In genomic region chr9:66269783-66270182, GRCh38 we compare ENCODE assay signal across 8 cellular contexts.
DNase-seq lines count a peak whose midpoint lies in the region; ATAC-seq and TF ChIP-seq lines count a peak whose summit lies in the region.
"Not testable (repeated sequence)": the region's sequence is repeated elsewhere in the genome, so short reads cannot be mapped to it uniquely, and the experiment has no call there.

No MANE protein-coding gene starts in this region.

- peak overlapping the region; percentile 81 for H3K4me3 Mint-ChIP-seq in osteocyte (ENCODE audit: unreplicated experiment)

- not testable (repeated sequence) for H3K4me1 Mint-ChIP-seq in osteocyte (ENCODE audit: unreplicated experiment)

- not testable (repeated sequence) for H3K9me3 ChIP-seq in right atrium auricular region; aorta (ENCODE audit: control insufficient read depth, low read length)

- intact Hi-C loops in aorta (cut with DNase I), result not testable (repeated sequence)

- H3K27me3 ChIP-seq in right atrium auricular region; aorta (ENCODE audit: control insufficient read depth in 1 of 2, insufficient read depth in 2 of 2, low read length in 1 of 2): not testable (repeated sequence)

- H3K9me3 Mint-ChIP-seq in osteocyte (ENCODE audit: unreplicated experiment), result not testable (repeated sequence)

- DNase-seq in HFF-Myc (ENCODE audit: extremely low read depth, low read depth), result not testable (repeated sequence)
- DNase-seq in T-helper 22 cell (ENCODE audit: low read depth) (peak; percentile 16), right atrium auricular region (ENCODE audit: low spot score) (peak; percentile 91), osteocyte (ENCODE audit: extremely low spot score, unreplicated experiment) (peak; percentile 75), aorta (peak; percentile 39 to 87)
- DNase-seq in activated T-cell treated with anti-CD3 and anti-CD28 coated beads, Interleukin-2, amount 50 U/mL, for 48 hours, result peak; percentile 84 to 85
- DNase-seq in central memory CD4-positive, alpha-beta T cell, result peak; percentile 60
- peak in 2 of 3 donors; percentile 53 to 60 for DNase-seq in stimulated activated CD4-positive, alpha-beta T cell treated with anti-CD3 and anti-CD28 coated beads, TNF-alpha, amount 100 ng/mL, for 48 hours (ENCODE audit: low read depth in 3 of 3)

- not testable (repeated sequence) for H3K36me3 Mint-ChIP-seq in osteocyte (ENCODE audit: unreplicated experiment)

- H3K4me3 ChIP-seq in HFF-Myc (replicated peaks; ENCODE audit: low read depth, low read length), result peak overlapping the region; percentile 50
- peak overlapping the region; percentile 59 to 70 for H3K4me3 ChIP-seq in right atrium auricular region
- H3K4me3 ChIP-seq in aorta (ENCODE audit: low read length in 2 of 2), result not testable (repeated sequence)

- not testable (repeated sequence) for H3K36me3 ChIP-seq in right atrium auricular region; aorta (ENCODE audit: control insufficient read depth in 1 of 2, insufficient read depth in 2 of 2, low read length in 1 of 2)

- H3K4me1 ChIP-seq in right atrium auricular region; aorta (ENCODE audit: control insufficient read depth in 1 of 2, insufficient read depth in 2 of 2, low read length in 2 of 2): not testable (repeated sequence)

- not testable (repeated sequence) for ATAC-seq in aorta (ENCODE audit: low FRiP score)

- WGBS in aorta, 2 donors, result 0 to 3% methylated on average over 26 to 36 of the region's 42 CpGs

- H3K27me3 Mint-ChIP-seq in osteocyte (ENCODE audit: unreplicated experiment), result not testable (repeated sequence)

- TF ChIP-seq CTCF in HFF-Myc (IDR thresholded peaks at IDR 0.05; ENCODE audit: low read depth, low read length, missing control alignments); right atrium auricular region (IDR thresholded peaks at IDR 0.05); osteocyte (IDR thresholded peaks at IDR 0.05): not testable (repeated sequence)

- H3K27ac ChIP-seq in right atrium auricular region, result peak overlapping the region; percentile 77 to 90
- not testable (repeated sequence) for H3K27ac ChIP-seq in aorta (ENCODE audit: low read depth in 1 of 2, low read length in 2 of 2)

- not testable (repeated sequence) for H3K27ac Mint-ChIP-seq in osteocyte (ENCODE audit: unreplicated experiment)
